Comparison of ENCODE assay signal across 17 cellular contexts in genomic region chr3:18872466-18872865, GRCh38.
DNase-seq lines count a peak whose midpoint lies in the region; ATAC-seq and TF ChIP-seq lines count a peak whose summit lies in the region.
"Had no signal": no experiment of that assay in that cellular context is flagged by ENCODE, and none has a peak within 500 bp of the region (broad histone marks: within the 10 kb centered on the region; RNA-seq: fewer than 3 reads in every experiment).

No MANE protein-coding gene starts in this region.

- H3K9ac ChIP-seq in PC-3 (ENCODE audit: low read length), result no peak overlapping the region

- no peak overlapping the region for H3K4me3 ChIP-seq in PC-3 (ENCODE audit: low read length)
- no peak overlapping the region for H3K4me3 ChIP-seq in Peyer's patch
- H3K4me3 ChIP-seq: gastroesophageal sphincter, suprapubic skin had no signal

- H3K9me3 ChIP-seq in PC-3 (ENCODE audit: low read length) (no peaks in the 10 kb centered on the region), Peyer's patch (no peaks in the 10 kb centered on the region)
- H3K9me3 ChIP-seq: gastroesophageal sphincter, suprapubic skin had no signal

- TF ChIP-seq POLR2A in Peyer's patch (IDR thresholded peaks at IDR 0.05), result no peak

- no peak overlapping the region for H2AFZ ChIP-seq in PC-3 (ENCODE audit: low read length)

- H3K4me2 ChIP-seq in PC-3 (ENCODE audit: low read length), result no peak overlapping the region

- no peaks in the 10 kb centered on the region for H3K27me3 ChIP-seq in PC-3 (ENCODE audit: low read length)
- no peaks in the 10 kb centered on the region for H3K27me3 ChIP-seq in Peyer's patch
- H3K27me3 ChIP-seq: gastroesophageal sphincter, suprapubic skin had no signal

- H3K4me1 ChIP-seq in PC-3 (ENCODE audit: insufficient read depth, low read length) (peaks cover 18% of the 10 kb centered on the region), Peyer's patch (no peaks in the 10 kb centered on the region)
- H3K4me1 ChIP-seq: gastroesophageal sphincter, suprapubic skin had no signal

- peak; percentile 21; the same call in 1 of the 3 replicates for TF ChIP-seq CTCF in GM12872 (IDR thresholded peaks at IDR 0.05; ENCODE audit: insufficient read depth, low read depth, low read length)
- TF ChIP-seq CTCF in PC-3 (conservative IDR thresholded peaks at IDR 0.05; ENCODE audit: low read depth, low read length), result peak; percentile 60
- TF ChIP-seq CTCF in Peyer's patch (IDR thresholded peaks at IDR 0.05), result no peak

- H3K9me2 ChIP-seq in PC-3 (replicated peaks; ENCODE audit: low read length), result no peaks in the 10 kb centered on the region

- ATAC-seq in GM18858 (IDR thresholded peaks at IDR 0.05; ENCODE audit: unreplicated experiment), result peak; percentile 71
- peak; percentile 66 for ATAC-seq in HG03159 (IDR thresholded peaks at IDR 0.05; ENCODE audit: unreplicated experiment)
- peak; percentile 58 for ATAC-seq in PC-3
- ATAC-seq in HG03135 (IDR thresholded peaks at IDR 0.05; ENCODE audit: unreplicated experiment), result no peak
- ATAC-seq: gastroesophageal sphincter, left colon had no signal

- H4K20me1 ChIP-seq in PC-3 (ENCODE audit: low read length), result no peaks in the 10 kb centered on the region

- H3F3A ChIP-seq in PC-3 (ENCODE audit: low read length, unreplicated experiment), result no peaks in the 10 kb centered on the region

- DNase-seq in PC-3 (peak; percentile 23), germinal center (ENCODE audit: low spot score) (no peak), Peyer's patch (no peak)
- DNase-seq: caudate nucleus; COR-L47; H7; left colon; NCI-H1436 treated with DMSO at 0.1 percent for 48 hours; nephron progenitor cell; small intestine; stimulated activated CD4-positive, alpha-beta T cell treated with anti-CD3 and anti-CD28 coated beads, Interleukin-4, amount 100 ng/mL, for 4 hours had no signal

- H3K79me2 ChIP-seq in PC-3 (ENCODE audit: low read length), result no peaks in the 10 kb centered on the region

- no peaks in the 10 kb centered on the region for H3K36me3 ChIP-seq in PC-3 (ENCODE audit: low read depth, low read length)
- H3K36me3 ChIP-seq in Peyer's patch, result no peaks in the 10 kb centered on the region
- H3K36me3 ChIP-seq: gastroesophageal sphincter, suprapubic skin had no signal

- POLR2A ChIA-PET in PC-3 (lab: Charles Lee; ENCODE audit: unreplicated experiment), result no interaction called here

- H3K27ac ChIP-seq in PC-3 (ENCODE audit: low read length) (no peak overlapping the region), Peyer's patch (no peak overlapping the region)
- H3K27ac ChIP-seq: gastroesophageal sphincter, suprapubic skin had no signal

- intact Hi-C loops in PC-3 (cut with micrococcal nuclease), result no loop called here

- CTCF ChIA-PET in PC-3 (lab: Charles Lee), result no interaction called here

- BruUV-seq in PC-3 (replicated peaks; lab: Mats Ljungman, UMichigan), result no TSS peak

Comparison
In these comparisons a context has a peak if more than half of its experiments do, and no peak if none do; other contexts are left out.
1. CTCF ChIP-seq: peak in GM12872 (single experiment) and PC-3 (single experiment); none in Peyer's patch (0 of 6).